In the genomic region with DNA sequence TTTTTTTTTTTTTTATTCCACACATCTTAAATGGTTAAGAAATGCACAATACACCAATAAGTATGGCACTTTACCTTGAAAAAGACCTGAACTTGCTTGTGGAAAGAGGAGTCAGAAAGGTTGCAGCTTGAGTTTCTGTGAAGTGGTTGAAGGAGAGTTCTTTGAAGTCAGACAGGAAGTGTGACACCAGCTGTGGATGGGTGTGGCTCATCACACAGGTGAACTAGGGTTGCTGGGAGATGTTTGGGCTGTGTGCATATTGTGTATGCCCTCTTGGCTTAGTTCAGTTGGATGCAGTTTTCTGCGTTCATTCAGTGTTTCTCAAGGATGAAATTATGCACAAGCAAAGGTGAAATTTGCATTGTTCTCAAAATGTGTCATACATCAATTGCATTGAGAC, we compare ENCODE assay signal across 8 cellular contexts. TPM values are rescaled to one million over a fixed set of nuclear protein-coding genes. Genes with fewer than 3 reads are reported as not detected.
A peak's percentile ranks its signal among the peaks of the same experiment; 100 is the strongest.
DNase-seq lines count a peak whose midpoint lies in the region; ATAC-seq lines count a peak whose summit lies in the region.

No MANE protein-coding gene starts in this region.

- H3K4me3 Mint-ChIP-seq in activated naive CD4-positive, alpha-beta T cell treated with anti-CD3 and anti-CD28 coated beads, Interleukin-2, amount 50 U/mL, for 24 hours = peak overlapping the region; percentile 61

- peak; percentile 75 for DNase-seq in T follicular helper cell (ENCODE audit: low read depth)
- peak; percentile 46 for DNase-seq in stimulated activated CD4-positive, alpha-beta T cell treated with anti-CD3 and anti-CD28 coated beads, Interleukin-4, amount 100 ng/mL, for 1 hour
- no peak for DNase-seq in NCI-H2107 (lab: John Stamatoyannopoulos, UW)
- no peak for DNase-seq in head of caudate nucleus
- no peak for DNase-seq in sciatic nerve (ENCODE audit: low spot score)

- H3K27ac Mint-ChIP-seq in activated naive CD4-positive, alpha-beta T cell treated with anti-CD3 and anti-CD28 coated beads, Interleukin-2, amount 50 U/mL, for 24 hours = peak overlapping the region; percentile 86

- peaks cover 48% of the 10 kb centered on the region for H3K36me3 Mint-ChIP-seq in activated naive CD4-positive, alpha-beta T cell treated with anti-CD3 and anti-CD28 coated beads, Interleukin-2, amount 50 U/mL, for 24 hours

- ATAC-seq in GM21786 (IDR thresholded peaks at IDR 0.05; ENCODE audit: unreplicated experiment) = peak; percentile 31
- ATAC-seq in sciatic nerve = no peak
- ATAC-seq in GM21423 (IDR thresholded peaks at IDR 0.05; ENCODE audit: unreplicated experiment) = no peak

- intact Hi-C loops in head of caudate nucleus (cut with DNase I) (loop anchor here (5.0 kb wide), 1 partner anchor 35 kb away; no protein-coding TSS in a partner anchor), sciatic nerve (cut with DNase I) (loop anchor here (5.0 to 10.0 kb wide), 2 partner anchors 35 to 207 kb away; no protein-coding TSS in a partner anchor)

- H3K4me1 Mint-ChIP-seq in activated naive CD4-positive, alpha-beta T cell treated with anti-CD3 and anti-CD28 coated beads, Interleukin-2, amount 50 U/mL, for 24 hours = peaks cover 92% of the 10 kb centered on the region

- H3K9me3 Mint-ChIP-seq in activated naive CD4-positive, alpha-beta T cell treated with anti-CD3 and anti-CD28 coated beads, Interleukin-2, amount 50 U/mL, for 24 hours = no peaks in the 10 kb centered on the region

- H3K27me3 Mint-ChIP-seq in activated naive CD4-positive, alpha-beta T cell treated with anti-CD3 and anti-CD28 coated beads, Interleukin-2, amount 50 U/mL, for 24 hours = no peaks in the 10 kb centered on the region

RNA-seq across cellular contexts. Expression of a gene that starts 6.3 kb away (rescaled TPM):
- 10.7 TPM for total RNA-seq in sciatic nerve

RNA-seq across cellular contexts. Expression of a gene that starts 11.4 kb away (rescaled TPM):
- total RNA-seq in sciatic nerve = 20.2 TPM

Comparison
In these comparisons a context has a peak if more than half of its experiments do, and no peak if none do; other contexts are left out.
1. DNase-seq: peak in T follicular helper cell (single experiment) and stimulated activated CD4-positive, alpha-beta T cell treated with anti-CD3 and anti-CD28 coated beads, Interleukin-4, amount 100 ng/mL, for 1 hour (single experiment); none in NCI-H2107 (single experiment), head of caudate nucleus (0 of 42) and sciatic nerve (single experiment).